ENCODE assay signal across 17 cellular contexts in the genomic region with DNA sequence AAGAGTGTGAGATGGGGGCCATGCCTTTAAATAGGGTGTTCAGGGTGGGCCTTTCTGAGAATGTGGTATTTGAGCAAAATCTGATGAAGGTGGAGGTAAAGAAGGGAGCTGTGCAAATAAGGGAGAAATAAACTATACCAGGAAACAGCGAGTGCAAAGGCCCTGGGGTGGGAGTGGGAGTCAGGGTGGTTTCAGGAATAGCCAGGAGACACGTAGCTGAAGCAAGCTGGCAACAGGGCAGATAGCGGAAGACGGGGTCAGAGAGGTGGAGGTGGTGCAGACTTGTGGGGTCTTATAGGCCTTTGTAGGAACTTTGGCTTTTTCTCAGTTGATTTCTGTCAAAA. TPM values are rescaled to one million over a fixed set of nuclear protein-coding genes. Genes with fewer than 3 reads are reported as not detected.
DNase-seq lines count a peak whose midpoint lies in the region; ATAC-seq and TF ChIP-seq lines count a peak whose summit lies in the region.
"Had no signal": no experiment of that assay in that cellular context is flagged by ENCODE, and none has a peak within 500 bp of the region (broad histone marks: within the 10 kb centered on the region; RNA-seq: fewer than 3 reads in every experiment).

No MANE protein-coding gene starts in this region.

- CTCF ChIA-PET in activated CD8-positive, alpha-beta T cell treated with anti-CD3 and anti-CD28 coated beads, Interleukin-2, amount 10 ng/mL, durations not matched to agents 7 days and 5 days (lab: Charles Lee), result interaction anchor here (1.2 to 18.3 kb wide), 4 partner anchors 10 to 152 kb away, joined by 3 to 506 read pairs (median 6); no protein-coding TSS in a partner anchor
- CTCF ChIA-PET in activated CD8-positive, alpha-beta T cell treated with anti-CD3 and anti-CD28 coated beads for 36 hours (lab: Charles Lee), result interaction anchor here (1.2 to 18.1 kb wide), 3 partner anchors 11 to 153 kb away, joined by 3 to 405 read pairs (median 10); no protein-coding TSS in a partner anchor
- CTCF ChIA-PET in RWPE1 (lab: Yijun Ruan, JAX), result interaction anchor here (0.7 to 1.7 kb wide), 3 partner anchors 33 to 172 kb away, joined by 3 to 9 read pairs (median 4); no protein-coding TSS in a partner anchor

- H3K27ac Mint-ChIP-seq in activated CD8-positive, alpha-beta T cell treated with anti-CD3 and anti-CD28 coated beads, Interleukin-2, amount 10 ng/mL, durations not matched to agents 7 days and 5 days, result peak overlapping the region; percentile 3
- H3K27ac Mint-ChIP-seq in activated CD8-positive, alpha-beta T cell treated with anti-CD3 and anti-CD28 coated beads for 36 hours, result no peak overlapping the region

- intact Hi-C loops in activated CD8-positive, alpha-beta T cell treated with anti-CD3 and anti-CD28 coated beads for 36 hours (cut with micrococcal nuclease), result no loop called here
- intact Hi-C loops in esophagus squamous epithelium (cut with DNase I), result loop anchor here (2.0 to 10.0 kb wide), 2 partner anchors 114 to 148 kb away; a partner anchor contains a TSS

- H3K27me3 Mint-ChIP-seq in activated CD8-positive, alpha-beta T cell treated with anti-CD3 and anti-CD28 coated beads, Interleukin-2, amount 10 ng/mL, durations not matched to agents 7 days and 5 days (ENCODE audit: low read depth), result no peaks in the 10 kb centered on the region
- H3K27me3 Mint-ChIP-seq in activated CD8-positive, alpha-beta T cell treated with anti-CD3 and anti-CD28 coated beads for 36 hours, result no peaks in the 10 kb centered on the region

- H3K4me1 Mint-ChIP-seq in activated CD8-positive, alpha-beta T cell treated with anti-CD3 and anti-CD28 coated beads, Interleukin-2, amount 10 ng/mL, durations not matched to agents 7 days and 5 days (ENCODE audit: low read depth), result peaks cover 23% of the 10 kb centered on the region
- peaks cover 7% of the 10 kb centered on the region for H3K4me1 Mint-ChIP-seq in activated CD8-positive, alpha-beta T cell treated with anti-CD3 and anti-CD28 coated beads for 36 hours (ENCODE audit: low read depth)

- H3K9me3 ChIP-seq in esophagus squamous epithelium (no peaks in the 10 kb centered on the region), suprapubic skin (no peaks in the 10 kb centered on the region)

- no peaks in the 10 kb centered on the region for H3K36me3 ChIP-seq in esophagus squamous epithelium
- H3K36me3 ChIP-seq in suprapubic skin, result no peaks in the 10 kb centered on the region

- WGBS in esophagus squamous epithelium, 2 donors, result 77 to 83% methylated on average over 4 of the region's 4 CpGs
- 85% methylated on average over 4 of the region's 4 CpGs for WGBS in suprapubic skin

- no peak for ATAC-seq in activated CD8-positive, alpha-beta T cell treated with anti-CD3 and anti-CD28 coated beads, Interleukin-2, amount 10 ng/mL, durations not matched to agents 7 days and 5 days
- ATAC-seq in activated CD8-positive, alpha-beta T cell treated with anti-CD3 and anti-CD28 coated beads for 36 hours, result no peak

- H3K9me3 Mint-ChIP-seq in activated CD8-positive, alpha-beta T cell treated with anti-CD3 and anti-CD28 coated beads, Interleukin-2, amount 10 ng/mL, durations not matched to agents 7 days and 5 days (ENCODE audit: insufficient read depth), result no peaks in the 10 kb centered on the region
- no peaks in the 10 kb centered on the region for H3K9me3 Mint-ChIP-seq in activated CD8-positive, alpha-beta T cell treated with anti-CD3 and anti-CD28 coated beads for 36 hours

- POLR2A ChIA-PET in activated CD8-positive, alpha-beta T cell treated with anti-CD3 and anti-CD28 coated beads, Interleukin-2, amount 10 ng/mL, durations not matched to agents 7 days and 5 days (lab: Charles Lee), result interaction anchor here (0.6 to 14.7 kb wide), 2 partner anchors 23 to 115 kb away, joined by 3 to 574 read pairs; a partner anchor contains a TSS
- POLR2A ChIA-PET in activated CD8-positive, alpha-beta T cell treated with anti-CD3 and anti-CD28 coated beads for 36 hours (lab: Charles Lee), result interaction anchor here (1.1 to 1.4 kb wide), 4 partner anchors 39 to 216 kb away, joined by 3 to 4 read pairs (median 4); a partner anchor contains a TSS
- POLR2A ChIA-PET in RWPE1 (lab: Yijun Ruan, JAX; ENCODE audit: low non-redundant PET), result interaction anchor here (0.6 to 2.4 kb wide), 4 partner anchors 15 to 113 kb away, joined by 4 to 11 read pairs (median 5); a partner anchor contains a TSS

- H3K4me3 ChIP-seq in esophagus squamous epithelium, result no peak overlapping the region
- H3K4me3 ChIP-seq in suprapubic skin, result no peak overlapping the region
- H3K4me3 ChIP-seq in foreskin fibroblast (ENCODE audit: low read depth in 1 of 2, low read length in 2 of 2), result no peak overlapping the region

- TF ChIP-seq EP300 in suprapubic skin (IDR thresholded peaks at IDR 0.05), result no peak

- peaks cover 26 to 73% (median 38%) of the 10 kb centered on the region in 3 donors for H3K4me1 ChIP-seq in esophagus squamous epithelium
- peaks cover 34% of the 10 kb centered on the region for H3K4me1 ChIP-seq in suprapubic skin

- no peak for TF ChIP-seq POLR2A in esophagus squamous epithelium (IDR thresholded peaks at IDR 0.05)
- no peak for TF ChIP-seq POLR2A in suprapubic skin (IDR thresholded peaks at IDR 0.05)

- no peak overlapping the region for H3K4me3 Mint-ChIP-seq in activated CD8-positive, alpha-beta T cell treated with anti-CD3 and anti-CD28 coated beads, Interleukin-2, amount 10 ng/mL, durations not matched to agents 7 days and 5 days
- no peak overlapping the region for H3K4me3 Mint-ChIP-seq in activated CD8-positive, alpha-beta T cell treated with anti-CD3 and anti-CD28 coated beads for 36 hours

- DNase-seq in activated CD8-positive, alpha-beta T cell treated with anti-CD3 and anti-CD28 coated beads, Interleukin-2, amount 10 ng/mL, durations not matched to agents 7 days and 5 days, result no peak
- DNase-seq in activated CD8-positive, alpha-beta T cell treated with anti-CD3 and anti-CD28 coated beads for 36 hours, result no peak
- DNase-seq in RWPE1 (ENCODE audit: low spot score), result no peak
- no peak for DNase-seq in esophagus squamous epithelium (lab: John Stamatoyannopoulos, UW)
- DNase-seq in suprapubic skin (ENCODE audit: low spot score in 2 of 2), result no peak
- no peak for DNase-seq in 8988T
- DNase-seq in activated naive CD4-positive, alpha-beta T cell treated with anti-CD3 and anti-CD28 coated beads, Interleukin-2, amount 50 U/mL, for 16 hours, result no peak
- no peak for DNase-seq in foreskin fibroblast
- DNase-seq: DND-41; GDM1; NCI-H1436 treated with DMSO at 0.1 percent for 48 hours; NCI-H2081 treated with DMSO at 0.1 percent for 48 hours; NCI-H226; NCI-H69; NK-92 treated with Interleukin-12 subunit alpha and Interleukin-12 subunit beta, amount 100 ng/mL, for 24 hours; OCI-M1; Right ventricle myocardium superior had no signal

- no peaks in the 10 kb centered on the region for H3K36me3 Mint-ChIP-seq in activated CD8-positive, alpha-beta T cell treated with anti-CD3 and anti-CD28 coated beads, Interleukin-2, amount 10 ng/mL, durations not matched to agents 7 days and 5 days (ENCODE audit: low read depth)
- no peaks in the 10 kb centered on the region for H3K36me3 Mint-ChIP-seq in activated CD8-positive, alpha-beta T cell treated with anti-CD3 and anti-CD28 coated beads for 36 hours (ENCODE audit: low read depth)

- TF ChIP-seq CTCF in activated CD8-positive, alpha-beta T cell treated with anti-CD3 and anti-CD28 coated beads for 36 hours (IDR thresholded peaks at IDR 0.05), result no peak
- no peak for TF ChIP-seq CTCF in RWPE1 (conservative IDR thresholded peaks at IDR 0.05; ENCODE audit: low read depth)
- no peak for TF ChIP-seq CTCF in esophagus squamous epithelium (IDR thresholded peaks at IDR 0.05)
- TF ChIP-seq CTCF in suprapubic skin (IDR thresholded peaks at IDR 0.05), result no peak
- no peak for TF ChIP-seq CTCF in foreskin fibroblast (IDR thresholded peaks at IDR 0.05; ENCODE audit: low read depth, low read length)

- H3K27me3 ChIP-seq in esophagus squamous epithelium (no peaks in the 10 kb centered on the region), suprapubic skin (no peaks in the 10 kb centered on the region)

- H3K27ac ChIP-seq in RWPE1 (peak overlapping the region; percentile 80), esophagus squamous epithelium (peak overlapping the region; percentile 75 to 91 (median 86)), suprapubic skin (peak overlapping the region; percentile 81)

RNA-seq across cellular contexts. Expression of a gene that starts 51.6 kb away (rescaled TPM):
- total RNA-seq in activated CD8-positive, alpha-beta T cell treated with anti-CD3 and anti-CD28 coated beads, Interleukin-2, amount 10 ng/mL, durations not matched to agents 7 days and 5 days, result 10 to 100 TPM; 10.1 to 12.1 TPM
- 1 to 10 TPM; 1.4 to 1.6 TPM for total RNA-seq in activated CD8-positive, alpha-beta T cell treated with anti-CD3 and anti-CD28 coated beads for 36 hours
- total RNA-seq in esophagus squamous epithelium, result 10 to 100 TPM in 1 of 4 donors, 1 to 10 TPM in 3; 2.6 to 13.4 (median 5.3) TPM
- total RNA-seq in suprapubic skin, result 10 to 100 TPM in 1 of 4 donors, 1 to 10 TPM in 3; 2.4 to 13.6 (median 4.6) TPM
